In the genomic region with DNA sequence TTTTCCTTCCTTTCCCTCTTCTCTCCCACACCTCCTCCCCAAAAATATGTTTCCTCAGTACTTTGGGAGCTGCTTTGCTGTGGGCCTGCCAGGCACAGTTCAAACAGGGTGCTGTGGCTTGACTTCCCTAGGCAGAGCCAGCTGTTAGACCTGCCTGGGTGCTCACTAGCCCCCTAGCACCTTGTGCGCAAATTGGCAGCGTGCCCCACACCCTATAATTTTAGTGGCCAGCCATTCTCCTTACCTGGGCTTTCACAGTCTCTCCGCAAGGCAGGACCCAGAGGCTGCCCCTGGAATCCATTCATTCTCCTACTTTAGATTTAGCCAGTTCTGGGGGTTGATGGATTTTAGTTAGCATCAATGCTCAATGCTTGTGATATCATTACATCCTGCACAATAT, we compare ENCODE assay signal across 13 cellular contexts.
"Had no signal": no experiment of that assay in that cellular context is flagged by ENCODE, and none has a peak within 500 bp of the region (broad histone marks: within the 10 kb centered on the region; RNA-seq: fewer than 3 reads in every experiment).

No MANE protein-coding gene starts in this region.

- H3K36me3 Mint-ChIP-seq: activated naive CD4-positive, alpha-beta T cell treated with anti-CD3 and anti-CD28 coated beads, Interleukin-2, amount 50 U/mL, for 24 hours had no signal

- H3K9ac ChIP-seq: parathyroid adenoma had no signal

- ATAC-seq: effector memory CD8-positive, alpha-beta T cell; left colon; stimulated activated naive CD8-positive, alpha-beta T cell treated with anti-CD3 and anti-CD28 coated beads, Interleukin-15, amount 100 ng/mL, for 72 hours had no signal

- H3K9me3 Mint-ChIP-seq: activated B cell treated with CpG ODN at 0.5 μM for 24 hours; activated naive CD4-positive, alpha-beta T cell treated with anti-CD3 and anti-CD28 coated beads, Interleukin-2, amount 50 U/mL, for 24 hours; effector memory CD8-positive, alpha-beta T cell; stimulated activated naive CD8-positive, alpha-beta T cell treated with anti-CD3 and anti-CD28 coated beads, Interleukin-15, amount 100 ng/mL, for 72 hours had no signal

- H3K4me3 Mint-ChIP-seq: activated B cell treated with CpG ODN at 0.5 μM for 24 hours; activated naive CD4-positive, alpha-beta T cell treated with anti-CD3 and anti-CD28 coated beads, Interleukin-2, amount 50 U/mL, for 24 hours had no signal

- DNase-seq: activated B cell treated with CpG ODN at 0.5 μM for 24 hours; activated effector memory CD4-positive, alpha-beta T cell treated with Interleukin-2 at 50 U/mL for 16 hours; activated T-cell treated with anti-CD3 and anti-CD28 coated beads, Interleukin-2, amount 50 U/mL, for 1 hour; central memory CD4-positive, alpha-beta T cell; cortex of kidney; effector memory CD8-positive, alpha-beta T cell; erythroblast; left colon; stimulated activated CD4-positive, alpha-beta T cell treated with anti-CD3 and anti-CD28 coated beads, Interleukin-15, amount 100 ng/mL, for 24 hours; stimulated activated CD4-positive, alpha-beta T cell treated with anti-CD3 and anti-CD28 coated beads, Interleukin-4, amount 100 ng/mL, for 24 hours; stimulated activated naive CD8-positive, alpha-beta T cell treated with anti-CD3 and anti-CD28 coated beads, Interleukin-15, amount 100 ng/mL, for 72 hours had no signal

- H3K27ac ChIP-seq: parathyroid adenoma had no signal

- H2AFZ ChIP-seq: parathyroid adenoma had no signal

- H3K4me1 ChIP-seq: parathyroid adenoma had no signal

- H3K27me3 Mint-ChIP-seq: activated B cell treated with CpG ODN at 0.5 μM for 24 hours; activated naive CD4-positive, alpha-beta T cell treated with anti-CD3 and anti-CD28 coated beads, Interleukin-2, amount 50 U/mL, for 24 hours; effector memory CD8-positive, alpha-beta T cell; stimulated activated naive CD8-positive, alpha-beta T cell treated with anti-CD3 and anti-CD28 coated beads, Interleukin-15, amount 100 ng/mL, for 72 hours had no signal

- H3K27ac Mint-ChIP-seq: activated B cell treated with CpG ODN at 0.5 μM for 24 hours; activated naive CD4-positive, alpha-beta T cell treated with anti-CD3 and anti-CD28 coated beads, Interleukin-2, amount 50 U/mL, for 24 hours had no signal
